17 cellular contexts compared by ENCODE assay signal in genomic region chr6:150666071-150666470, GRCh38.
DNase-seq lines count a peak whose midpoint lies in the region; ATAC-seq and TF ChIP-seq lines count a peak whose summit lies in the region.
"Had no signal": no experiment of that assay in that cellular context is flagged by ENCODE, and none has a peak within 500 bp of the region (broad histone marks: within the 10 kb centered on the region; RNA-seq: fewer than 3 reads in every experiment).

No MANE protein-coding gene starts in this region.

- no peak overlapping the region for H3K4me2 ChIP-seq in parathyroid adenoma (ENCODE audit: low read length)
- H3K4me2 ChIP-seq: hepatocyte had no signal

- H3K4me1 ChIP-seq in adipocyte (ENCODE audit: control insufficient read depth, insufficient read depth, low read length) (peaks cover 15% of the 10 kb centered on the region), parathyroid adenoma (peaks cover 22% of the 10 kb centered on the region)

- no peak for TF ChIP-seq CTCF in parathyroid adenoma (IDR thresholded peaks at IDR 0.05)
- TF ChIP-seq CTCF in coronary artery (IDR thresholded peaks at IDR 0.05) = no peak

- H3K9ac ChIP-seq in adipocyte (ENCODE audit: low read length) (no peak overlapping the region), parathyroid adenoma (no peak overlapping the region)

- no peaks in the 10 kb centered on the region for H3K9me3 ChIP-seq in adipocyte (ENCODE audit: control insufficient read depth, low read length)
- no peaks in the 10 kb centered on the region for H3K9me3 ChIP-seq in parathyroid adenoma (ENCODE audit: control insufficient read depth, low read length)
- H3K9me3 ChIP-seq: vagina had no signal

- H3K27ac ChIP-seq in parathyroid adenoma = peak overlapping the region; percentile 57
- peak overlapping the region in 1 of 2 donors; percentile 59 for H3K27ac ChIP-seq in coronary artery
- H3K27ac ChIP-seq: hepatocyte, vagina had no signal

- H3K36me3 ChIP-seq in adipocyte (ENCODE audit: control insufficient read depth, insufficient read depth, low read length, severe bottlenecking) = no peaks in the 10 kb centered on the region
- H3K36me3 ChIP-seq in parathyroid adenoma (ENCODE audit: control insufficient read depth, insufficient read depth, low read length) = no peaks in the 10 kb centered on the region
- H3K36me3 ChIP-seq: vagina had no signal

- H3K79me2 ChIP-seq in parathyroid adenoma = peaks cover 48% of the 10 kb centered on the region

- DNase-seq in Daoy (ENCODE audit: low read depth) = peak; percentile 15
- peak; percentile 4 for DNase-seq in adipocyte (ENCODE audit: low read depth)
- peak; percentile 28 for DNase-seq in left cardiac atrium
- DNase-seq in coronary artery (ENCODE audit: low spot score) = no peak
- DNase-seq in NCI-H2029 treated with DMSO at 0.1 percent for 48 hours (lab: John Stamatoyannopoulos, UW) = no peak
- DNase-seq in NCI-H226 = no peak
- DNase-seq: activated CD4-positive, alpha-beta T cell treated with anti-CD3 and anti-CD28 coated beads for 36 hours; activated naive CD8-positive, alpha-beta T cell treated with anti-CD3 and anti-CD28 coated beads for 36 hours; activated T-cell treated with anti-CD3 and anti-CD28 coated beads, Interleukin-2, amount 50 U/mL, for 4 hours; kidney glomerular epithelial cell; NCI-H2107; NCI-H748 treated with DMSO at 0.1 percent for 48 hours had no signal

- H3K27me3 ChIP-seq in adipocyte (replicated peaks; ENCODE audit: control insufficient read depth, insufficient read depth, low read length) = no peaks in the 10 kb centered on the region
- H3K27me3 ChIP-seq in parathyroid adenoma (ENCODE audit: control insufficient read depth, insufficient read depth, low read length) = no peaks in the 10 kb centered on the region
- H3K27me3 ChIP-seq: hepatocyte, vagina had no signal

- no peak overlapping the region for H2AFZ ChIP-seq in parathyroid adenoma
- H2AFZ ChIP-seq: hepatocyte had no signal

- no peak overlapping the region for H3K4me3 ChIP-seq in adipocyte (ENCODE audit: low read length)
- no peak overlapping the region for H3K4me3 ChIP-seq in parathyroid adenoma (ENCODE audit: low read depth, low read length)
- no peak overlapping the region for H3K4me3 ChIP-seq in coronary artery
- H3K4me3 ChIP-seq: hepatocyte, vagina had no signal

- intact Hi-C loops in left cardiac atrium (cut with DNase I) = no loop called here

- ATAC-seq in left cardiac atrium (peak; percentile 17 to 40), GM19397 (IDR thresholded peaks at IDR 0.05; ENCODE audit: unreplicated experiment) (no peak)
- ATAC-seq: activated CD4-positive, alpha-beta T cell treated with anti-CD3 and anti-CD28 coated beads for 36 hours; activated T-cell treated with anti-CD3 and anti-CD28 coated beads, Interleukin-2, amount 50 U/mL, for 4 hours; Panc1 had no signal

Comparison
In these comparisons a context has a peak if more than half of its experiments do, and no peak if none do; other contexts are left out.
1. DNase-seq: peak in Daoy (single experiment), adipocyte (single experiment) and left cardiac atrium (single experiment); none in coronary artery (single experiment), NCI-H2029 treated with DMSO at 0.1 percent for 48 hours (single experiment) and NCI-H226 (single experiment).